Comparison of ENCODE assay signal across 8 cellular contexts in the genomic region with DNA sequence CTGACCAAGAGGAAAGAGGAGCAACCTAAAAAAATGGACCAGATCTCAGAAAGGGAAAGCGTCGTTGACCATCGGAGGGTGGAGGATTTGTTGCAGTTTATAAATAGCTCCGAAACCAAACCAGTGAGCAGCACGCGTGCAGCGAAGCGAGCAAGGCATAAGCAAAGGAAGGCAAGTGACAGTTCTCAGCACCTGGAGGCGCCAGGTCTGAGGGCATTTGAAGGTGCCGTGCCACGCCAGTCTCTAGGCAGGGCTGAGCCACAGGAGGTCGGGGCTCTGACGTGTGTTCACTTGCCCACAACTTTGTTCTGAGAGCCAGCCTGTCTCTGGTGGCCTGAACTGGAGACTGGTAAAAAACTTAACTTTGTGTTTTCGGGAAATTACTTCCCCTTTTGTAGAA. TPM values are rescaled to one million over a fixed set of nuclear protein-coding genes. Genes with fewer than 3 reads are reported as not detected.
A peak's percentile ranks its signal among the peaks of the same experiment; 100 is the strongest.
DNase-seq lines count a peak whose midpoint lies in the region; ATAC-seq and TF ChIP-seq lines count a peak whose summit lies in the region.

No MANE protein-coding gene starts in this region.

- no peaks in the 10 kb centered on the region for H3F3A ChIP-seq in neural progenitor cell (ENCODE audit: low read depth)

- H3K36me3 ChIP-seq in Caco-2 (ENCODE audit: control insufficient read depth, insufficient read depth, low read length) (peaks cover 3% of the 10 kb centered on the region), neural progenitor cell (peaks cover 3% of the 10 kb centered on the region)

- no peak overlapping the region for H3K4me3 ChIP-seq in Caco-2 (ENCODE audit: low read depth, low read length)
- no peak overlapping the region for H3K4me3 ChIP-seq in neural progenitor cell

- peak overlapping the region; percentile 98 for H3K27ac Mint-ChIP-seq in memory B cell
- H3K27ac Mint-ChIP-seq in Caco-2 (ENCODE audit: unreplicated experiment), result no peak overlapping the region
- no peak overlapping the region for H3K27ac Mint-ChIP-seq in neural progenitor cell

- H4K20me1 ChIP-seq in neural progenitor cell (ENCODE audit: low read depth), result no peaks in the 10 kb centered on the region

- H3K9ac ChIP-seq in neural progenitor cell, result no peak overlapping the region

- H3K4me3 Mint-ChIP-seq in memory B cell (peak overlapping the region; percentile 64), Caco-2 (ENCODE audit: unreplicated experiment) (no peak overlapping the region), neural progenitor cell (no peak overlapping the region)

- no peak overlapping the region for H3K27ac ChIP-seq in neural progenitor cell

- H3K27me3 Mint-ChIP-seq in memory B cell (no peaks in the 10 kb centered on the region), Caco-2 (ENCODE audit: insufficient read depth, unreplicated experiment) (no peaks in the 10 kb centered on the region), neural progenitor cell (ENCODE audit: insufficient read depth, low read depth) (peaks cover under 1% of the 10 kb centered on the region)

- H3K9me3 Mint-ChIP-seq in memory B cell (no peaks in the 10 kb centered on the region), Caco-2 (ENCODE audit: unreplicated experiment) (no peaks in the 10 kb centered on the region), neural progenitor cell (no peaks in the 10 kb centered on the region)

- peak; percentile 63 to 79 for DNase-seq in memory B cell (ENCODE audit: low spot score in 2 of 2)
- no peak for DNase-seq in D341Med (ENCODE audit: low spot score)
- DNase-seq in Caco-2, result no peak
- DNase-seq in neural progenitor cell (ENCODE audit: low spot score), result no peak
- no peak for DNase-seq in left lobe of liver (ENCODE audit: low spot score)

- CTCF ChIA-PET in Caco-2 (lab: Charles Lee), result no interaction called here

- BruUV-seq in Caco-2 (replicated peaks; lab: Mats Ljungman, UMichigan), result no TSS peak

- H3K4me1 ChIP-seq in Caco-2 (no peaks in the 10 kb centered on the region), neural progenitor cell (no peaks in the 10 kb centered on the region)

- intact Hi-C loops in Caco-2 (cut with micrococcal nuclease; ENCODE audit: unreplicated experiment), result no loop called here

- peaks cover 40% of the 10 kb centered on the region for H3K36me3 Mint-ChIP-seq in memory B cell
- H3K36me3 Mint-ChIP-seq in Caco-2 (ENCODE audit: insufficient read depth, unreplicated experiment), result peaks cover 87% of the 10 kb centered on the region
- H3K36me3 Mint-ChIP-seq in neural progenitor cell, result peaks cover 38% of the 10 kb centered on the region

- TF ChIP-seq CTCF in Caco-2 (IDR thresholded peaks at IDR 0.05; ENCODE audit: insufficient read depth in 1 of 2, low read depth in 1 of 2, low read length in 1 of 2, severe bottlenecking in 1 of 2, unreplicated experiment in 1 of 2) (no peak), neural progenitor cell (IDR thresholded peaks at IDR 0.05) (no peak)

- H3K9me3 ChIP-seq in Caco-2 (no peaks in the 10 kb centered on the region), neural progenitor cell (ENCODE audit: low read depth) (no peaks in the 10 kb centered on the region)

- no peak overlapping the region for H2AFZ ChIP-seq in neural progenitor cell (replicated peaks)

- POLR2A ChIA-PET in Caco-2 (lab: Charles Lee), result interaction anchor here (0.5 kb wide), 1 partner anchor 31 kb away, joined by 4 read pairs; no protein-coding TSS in a partner anchor

- H3K4me1 Mint-ChIP-seq in memory B cell, result peaks cover 44% of the 10 kb centered on the region
- H3K4me1 Mint-ChIP-seq in Caco-2 (ENCODE audit: low read depth, unreplicated experiment), result no peaks in the 10 kb centered on the region
- no peaks in the 10 kb centered on the region for H3K4me1 Mint-ChIP-seq in neural progenitor cell

- H3K4me2 ChIP-seq in neural progenitor cell, result no peak overlapping the region

- ATAC-seq in GM18873 (IDR thresholded peaks at IDR 0.05; ENCODE audit: low FRiP score, unreplicated experiment) (peak; percentile 90), GM21825 (IDR thresholded peaks at IDR 0.05; ENCODE audit: unreplicated experiment) (peak; percentile 94), HG03558 (IDR thresholded peaks at IDR 0.05; ENCODE audit: extremely low read depth, unreplicated experiment) (peak; percentile 84), memory B cell (ENCODE audit: low read depth) (peak; percentile 97), left lobe of liver (no peak)

- H3K27me3 ChIP-seq in Caco-2 (replicated peaks; ENCODE audit: control insufficient read depth, insufficient read depth, low read length), result no peaks in the 10 kb centered on the region
- H3K27me3 ChIP-seq in neural progenitor cell, result no peaks in the 10 kb centered on the region

- H3K79me2 ChIP-seq in neural progenitor cell (ENCODE audit: low read depth), result no peaks in the 10 kb centered on the region

RNA-seq across cellular contexts. Expression of gene TNIP2, which starts 59.7 kb away (rescaled TPM):
- total RNA-seq in Caco-2 (2022) (35.8 and 36.3 TPM in 2 replicates), neural progenitor cell (ENCODE audit: low replicate concordance) (24.5 and 37.6 TPM in 2 replicates), left lobe of liver (13.1 TPM)

Comparison
In these comparisons a context has a peak if more than half of its experiments do, and no peak if none do; other contexts are left out.
1. DNase-seq: peak in memory B cell (2 of 2); none in D341Med (single experiment), Caco-2 (0 of 2), neural progenitor cell (single experiment) and left lobe of liver (single experiment).